8 cellular contexts compared by ENCODE assay signal in genomic region chr11:107858217-107859070, GRCh38. TPM values are rescaled to one million over a fixed set of nuclear protein-coding genes. Genes with fewer than 3 reads are reported as not detected.
DNase-seq lines count a peak whose midpoint lies in the region; ATAC-seq and TF ChIP-seq lines count a peak whose summit lies in the region.

Gene SLC35F2, minus strand, starts transcription at chr11:107858787. Its CDS starts 20 bp downstream, at chr11:107858767.

- H3K36me3 Mint-ChIP-seq in naive B cell, result no peaks in the 10 kb centered on the region
- H3K36me3 Mint-ChIP-seq in stimulated activated memory B cell treated with anti-CD40 and anti-IgM and Interleukin-4, amounts not matched to agents 10 μg/mL and 1 μg/mL and 100 μg/mL, for 72 hours, result peaks cover 13% of the 10 kb centered on the region

- H3K27ac ChIP-seq in HL-60 (replicated peaks) (peak within 1 kb of the TSS; percentile 72), esophagus muscularis mucosa (replicated peaks in 1 of 4) (peak within 1 kb of the TSS; percentile 24 to 71 (median 66))

- no peaks in the 10 kb centered on the region for H3K27me3 Mint-ChIP-seq in naive B cell
- no peaks in the 10 kb centered on the region for H3K27me3 Mint-ChIP-seq in stimulated activated memory B cell treated with anti-CD40 and anti-IgM and Interleukin-4, amounts not matched to agents 10 μg/mL and 1 μg/mL and 100 μg/mL, for 72 hours

- H3K9ac ChIP-seq in NT2/D1 (ENCODE audit: insufficient read length, low read depth), result peak within 1 kb of the TSS; percentile 88

- no peak for TF ChIP-seq EP300 in esophagus muscularis mucosa (IDR thresholded peaks at IDR 0.05)

- intact Hi-C loops in esophagus muscularis mucosa (cut with DNase I), result loop anchor here (5.0 kb wide), 1 partner anchor 56 kb away; no protein-coding TSS in a partner anchor

- H3K9me3 Mint-ChIP-seq in naive B cell, result no peaks in the 10 kb centered on the region
- H3K9me3 Mint-ChIP-seq in stimulated activated memory B cell treated with anti-CD40 and anti-IgM and Interleukin-4, amounts not matched to agents 10 μg/mL and 1 μg/mL and 100 μg/mL, for 72 hours, result no peaks in the 10 kb centered on the region

- H3K27ac Mint-ChIP-seq in naive B cell, result peak within 1 kb of the TSS; percentile 80 to 97 (median 94)
- H3K27ac Mint-ChIP-seq in stimulated activated memory B cell treated with anti-CD40 and anti-IgM and Interleukin-4, amounts not matched to agents 10 μg/mL and 1 μg/mL and 100 μg/mL, for 72 hours, result peak within 1 kb of the TSS; percentile 87

- peak within 1 kb of the TSS; percentile 78 for H3K4me3 ChIP-seq in HL-60 (replicated peaks; ENCODE audit: insufficient read depth, low read length)
- H3K4me3 ChIP-seq in NT2/D1 (ENCODE audit: insufficient read length, low read depth), result peak within 1 kb of the TSS; percentile 78
- H3K4me3 ChIP-seq in esophagus muscularis mucosa, result peak within 1 kb of the TSS; percentile 66 to 80 (median 74)

- WGBS in esophagus muscularis mucosa, result 0% methylated on average over 27 of the region's 73 CpGs

- peak within 1 kb of the TSS; percentile 92 to 98 (median 97) for H3K4me3 Mint-ChIP-seq in naive B cell
- H3K4me3 Mint-ChIP-seq in stimulated activated memory B cell treated with anti-CD40 and anti-IgM and Interleukin-4, amounts not matched to agents 10 μg/mL and 1 μg/mL and 100 μg/mL, for 72 hours, result peak within 1 kb of the TSS; percentile 89

- ATAC-seq in GM19468 (IDR thresholded peaks at IDR 0.05; ENCODE audit: extremely low read depth, unreplicated experiment) (peak; percentile 80), naive B cell (ENCODE audit: low read depth in 2 of 2) (peak; percentile 87 to 88)
- peak; percentile 97 for ATAC-seq in stimulated activated memory B cell treated with anti-CD40 and anti-IgM and Interleukin-4, amounts not matched to agents 10 μg/mL and 1 μg/mL and 100 μg/mL, for 72 hours

- peaks cover 24 to 45% (median 32%) of the 10 kb centered on the region in 3 donors for H3K4me1 Mint-ChIP-seq in naive B cell
- peaks cover 30% of the 10 kb centered on the region for H3K4me1 Mint-ChIP-seq in stimulated activated memory B cell treated with anti-CD40 and anti-IgM and Interleukin-4, amounts not matched to agents 10 μg/mL and 1 μg/mL and 100 μg/mL, for 72 hours

- H3K36me3 ChIP-seq in NT2/D1 (ENCODE audit: insufficient read depth, insufficient read length, low read length) (no peaks in the 10 kb centered on the region), esophagus muscularis mucosa (no peaks in the 10 kb centered on the region)

- TF ChIP-seq POLR2A in esophagus muscularis mucosa (IDR thresholded peaks at IDR 0.05; ENCODE audit: low read depth), result no peak

- TF ChIP-seq CTCF in HL-60 (IDR thresholded peaks at IDR 0.05; ENCODE audit: insufficient read depth, low read length), result no peak
- no peak for TF ChIP-seq CTCF in esophagus muscularis mucosa (IDR thresholded peaks at IDR 0.05)

- H3K4me1 ChIP-seq in NT2/D1 (ENCODE audit: insufficient read depth, insufficient read length), result no peaks in the 10 kb centered on the region
- peaks cover 5 to 28% (median 26%) of the 10 kb centered on the region in 4 donors for H3K4me1 ChIP-seq in esophagus muscularis mucosa

- H3K27me3 ChIP-seq in HL-60 (ENCODE audit: insufficient read depth, poor library complexity, severe bottlenecking) (no peaks in the 10 kb centered on the region), NT2/D1 (ENCODE audit: insufficient read depth, insufficient read length) (peaks cover 15% of the 10 kb centered on the region), esophagus muscularis mucosa (no peaks in the 10 kb centered on the region)

- DNase-seq in Caki2 (ENCODE audit: low read depth), result peak; percentile 88
- peak in 1 of 2 experiments; percentile 87 for DNase-seq in HL-60 (ENCODE audit: low read depth in 1 of 2, low spot score in 1 of 2)
- peak; percentile 71 for DNase-seq in NT2/D1 (ENCODE audit: low read depth, low spot score)
- DNase-seq in activated CD8-positive, alpha-beta memory T cell treated with anti-CD3 and anti-CD28 coated beads, Interleukin-2, amount 50 U/mL, for 4 hours, result peak; percentile 70
- no peak for DNase-seq in esophagus muscularis mucosa (ENCODE audit: extremely low spot score)
- peak; percentile 83 for DNase-seq in naive B cell

- in situ Hi-C loops in Caki2 (cut with HindIII; ENCODE audit: low pct_unique_long_range_greater_than_20kb, low sequenced_read_pairs), result no loop called here

- H3K9me3 ChIP-seq in NT2/D1 (ENCODE audit: insufficient read depth, low read length) (no peaks in the 10 kb centered on the region), esophagus muscularis mucosa (no peaks in the 10 kb centered on the region)

RNA-seq across cellular contexts. Expression of gene SLC35F2, which starts in this region (rescaled TPM):
- total RNA-seq in Caki2 (2014; rRNA removed; shearing (Covaris generic); ENCODE audit: low replicate concordance), result 29.3 and 32.0 TPM in 2 replicates
- total RNA-seq in esophagus muscularis mucosa, result 1 to 10 TPM; 2.1 to 4.1 (median 3.9) TPM
- polyA plus RNA-seq in naive B cell (ENCODE audit: low read depth in 6 of 6), result 10 to 100 TPM; 20.6 to 37.1 (median 23.3) TPM
